In the genomic region with DNA sequence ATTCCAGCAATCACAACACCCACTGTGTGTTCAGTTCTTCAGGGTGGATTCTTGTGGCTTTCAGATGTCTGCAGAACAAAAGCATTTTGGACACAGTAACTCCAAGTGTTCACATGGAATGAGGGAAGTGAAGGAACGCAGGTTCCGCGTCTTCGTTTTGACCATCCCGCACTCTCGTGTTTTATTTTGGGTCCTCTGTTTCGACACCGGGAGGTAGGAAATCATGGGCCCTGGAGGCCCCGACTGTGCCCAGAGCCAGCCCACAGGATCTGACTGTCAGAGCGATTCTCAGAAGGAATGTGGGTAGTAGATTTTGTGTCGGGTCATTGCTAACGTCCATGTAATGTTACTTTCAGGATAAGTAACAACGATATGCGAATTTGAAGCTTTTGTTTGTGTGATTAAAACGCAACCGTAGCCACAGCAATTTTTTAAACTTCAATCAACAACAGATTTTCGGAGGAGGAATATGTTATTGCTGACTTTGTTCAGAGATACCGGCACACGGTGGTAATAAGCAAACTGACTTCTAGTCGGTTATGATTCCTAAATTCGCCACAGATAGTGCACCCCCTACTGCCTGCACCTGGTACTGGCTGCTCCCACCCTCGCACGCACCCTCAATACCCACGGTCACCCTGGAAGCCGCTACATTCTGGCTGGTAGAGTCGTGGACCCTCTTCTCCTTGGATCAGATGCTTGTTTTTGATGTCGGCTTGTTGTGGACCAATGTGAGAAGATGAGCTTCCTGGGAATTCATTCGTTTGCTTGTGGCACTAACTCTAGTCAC, we compare ENCODE assay signal across 12 cellular contexts. TPM values are rescaled to one million over a fixed set of nuclear protein-coding genes. Genes with fewer than 3 reads are reported as not detected.
DNase-seq lines count a peak whose midpoint lies in the region; ATAC-seq, FAIRE-seq and TF ChIP-seq lines count a peak whose summit lies in the region.
"Had no signal": no experiment of that assay in that cellular context is flagged by ENCODE, and none has a peak within 500 bp of the region (broad histone marks: within the 10 kb centered on the region; RNA-seq: fewer than 3 reads in every experiment).

No MANE protein-coding gene starts in this region.

- H2AFZ ChIP-seq in OCI-LY7 (ENCODE audit: low read length): no peak overlapping the region

- H3K9me2 ChIP-seq in OCI-LY7 (ENCODE audit: insufficient read depth, low read length): no peaks in the 10 kb centered on the region

- 90 to 96% (median 92%) methylated on average over 28 of the region's 28 CpGs for WGBS in heart left ventricle, 4 donors

- H3K9me3 ChIP-seq in left ventricle myocardium inferior (replicated peaks): no peaks in the 10 kb centered on the region
- H3K9me3 ChIP-seq in heart left ventricle: no peaks in the 10 kb centered on the region
- no peaks in the 10 kb centered on the region for H3K9me3 ChIP-seq in OCI-LY7 (ENCODE audit: low read length)
- H3K9me3 ChIP-seq: Peyer's patch had no signal

- H3K4me3 ChIP-seq in left ventricle myocardium inferior (no peak overlapping the region), heart left ventricle (no peak overlapping the region), OCI-LY7 (ENCODE audit: low read depth, low read length, poor library complexity, severe bottlenecking) (no peak overlapping the region), fibroblast of villous mesenchyme (ENCODE audit: low read depth, low read length) (no peak overlapping the region)
- H3K4me3 ChIP-seq: dorsolateral prefrontal cortex, Peyer's patch had no signal

- peaks cover 84% of the 10 kb centered on the region for H3K36me3 ChIP-seq in left ventricle myocardium inferior
- peaks cover 0 to 86% (median 69%) of the 10 kb centered on the region in 9 donors for H3K36me3 ChIP-seq in heart left ventricle
- no peaks in the 10 kb centered on the region for H3K36me3 ChIP-seq in OCI-LY7 (ENCODE audit: insufficient read depth, low read length)

- TF ChIP-seq CTCF in left ventricle myocardium inferior (IDR thresholded peaks at IDR 0.05; ENCODE audit: borderline replicate concordance): peak; percentile 24
- TF ChIP-seq CTCF in heart left ventricle (IDR thresholded peaks at IDR 0.05): peak in 4 of 12 donors; percentile 7 to 17 (median 10)
- TF ChIP-seq CTCF in OCI-LY7 (conservative IDR thresholded peaks at IDR 0.05; ENCODE audit: low read length): peak; percentile 67
- peak; percentile 36 for TF ChIP-seq CTCF in fibroblast of villous mesenchyme (IDR thresholded peaks at IDR 0.05; ENCODE audit: insufficient read depth, low read depth, low read length)

- FAIRE-seq in urothelium cell line (lab: Jason Lieb, UNC): peak; percentile 30

- POLR2A ChIA-PET in OCI-LY7 (lab: Charles Lee): interaction anchor here (0.6 to 1.4 kb wide), 3 partner anchors 12 to 47 kb away, joined by 3 to 4 read pairs (median 3); no protein-coding TSS in a partner anchor

- no peaks in the 10 kb centered on the region for H4K20me1 ChIP-seq in OCI-LY7 (ENCODE audit: insufficient read depth, low read length)

- BruUV-seq in OCI-LY7 (replicated peaks; lab: Mats Ljungman, UMichigan): no TSS peak

- H3K27ac ChIP-seq in left ventricle myocardium inferior (replicated peaks) (no peak overlapping the region), heart left ventricle (no peak overlapping the region), OCI-LY7 (ENCODE audit: low read depth, low read length, poor library complexity, severe bottlenecking) (no peak overlapping the region)
- H3K27ac ChIP-seq: dorsolateral prefrontal cortex, Peyer's patch had no signal

- ATAC-seq in heart left ventricle (no peak), GM21528 (IDR thresholded peaks at IDR 0.05; ENCODE audit: low FRiP score, unreplicated experiment) (no peak)
- ATAC-seq: activated naive CD4-positive, alpha-beta T cell treated with anti-CD3 and anti-CD28 coated beads, Interleukin-2, amount 50 U/mL, for 72 hours had no signal

- intact Hi-C loops in left ventricle myocardium inferior (cut with micrococcal nuclease) (no loop called here), heart left ventricle (cut with DNase I) (no loop called here), OCI-LY7 (cut with micrococcal nuclease; ENCODE audit: unreplicated experiment) (no loop called here)

- no peak for TF ChIP-seq POLR2A in heart left ventricle (IDR thresholded peaks at IDR 0.05)

- H3K79me2 ChIP-seq in OCI-LY7 (ENCODE audit: insufficient read depth, low read depth, low read length): no peaks in the 10 kb centered on the region

- H3K4me2 ChIP-seq in OCI-LY7 (ENCODE audit: low read length): no peak overlapping the region

- CTCF ChIA-PET in OCI-LY7 (lab: Charles Lee; ENCODE audit: unreplicated experiment): interaction anchor here (0.7 kb wide), 1 partner anchor 55 kb away, joined by 3 read pairs; no protein-coding TSS in a partner anchor

- H3K4me1 ChIP-seq in left ventricle myocardium inferior (no peaks in the 10 kb centered on the region), heart left ventricle (no peaks in the 10 kb centered on the region), OCI-LY7 (ENCODE audit: insufficient read depth, low read length, poor library complexity, severe bottlenecking) (no peaks in the 10 kb centered on the region)
- H3K4me1 ChIP-seq: Peyer's patch had no signal

- no peaks in the 10 kb centered on the region for H3K27me3 ChIP-seq in left ventricle myocardium inferior (ENCODE audit: low read depth)
- no peaks in the 10 kb centered on the region for H3K27me3 ChIP-seq in heart left ventricle
- H3K27me3 ChIP-seq: dorsolateral prefrontal cortex, Peyer's patch had no signal

- DNase-seq in left ventricle myocardium inferior (peak; percentile 5), heart left ventricle (no peak), OCI-LY7 (ENCODE audit: low spot score) (no peak), fibroblast of villous mesenchyme (ENCODE audit: low read depth) (no peak), urothelium cell line (ENCODE audit: low spot score) (no peak), NK-92 (lab: John Stamatoyannopoulos, UW; ENCODE audit: unreplicated experiment) (no peak)
- no peak for DNase-seq in stimulated activated CD4-positive, alpha-beta T cell treated with anti-CD3 and anti-CD28 coated beads, Interleukin-4, amount 100 ng/mL, for 1 hour
- DNase-seq: NCI-H1436 had no signal

RNA-seq across cellular contexts. Expression of a gene that starts 10.5 kb away (rescaled TPM):
- total RNA-seq in left ventricle myocardium inferior: 33.6 TPM
- total RNA-seq in heart left ventricle: 10 to 100 TPM; 18.5 to 33.4 (median 30.1) TPM
- polyA plus RNA-seq in heart left ventricle: 10 to 100 TPM; 18.1 to 32.5 TPM
- total RNA-seq in OCI-LY7 (2014; rRNA removed; shearing (Covaris generic)): 3.4 and 4.7 TPM in 2 replicates
- 9.6 and 11.5 TPM in 2 replicates for total RNA-seq in OCI-LY7 (2022)
- total RNA-seq in fibroblast of villous mesenchyme: 23.7 and 32.5 TPM in 2 replicates

RNA-seq across cellular contexts. Expression of a gene that starts 52.0 kb away (rescaled TPM):
- total RNA-seq in left ventricle myocardium inferior (28.0 TPM), heart left ventricle (10 to 100 TPM; 14.6 to 38.9 (median 25.6) TPM), OCI-LY7 (2022) (84.2 and 89.5 TPM in 2 replicates), fibroblast of villous mesenchyme (25.4 and 34.1 TPM in 2 replicates)
- polyA plus RNA-seq in heart left ventricle: 10 to 100 TPM; 23.0 to 28.9 TPM
- 48.2 and 50.5 TPM in 2 replicates for total RNA-seq in OCI-LY7 (2014; rRNA removed; shearing (Covaris generic))
